Comparison of ENCODE assay signal across 9 cellular contexts in the genomic region with DNA sequence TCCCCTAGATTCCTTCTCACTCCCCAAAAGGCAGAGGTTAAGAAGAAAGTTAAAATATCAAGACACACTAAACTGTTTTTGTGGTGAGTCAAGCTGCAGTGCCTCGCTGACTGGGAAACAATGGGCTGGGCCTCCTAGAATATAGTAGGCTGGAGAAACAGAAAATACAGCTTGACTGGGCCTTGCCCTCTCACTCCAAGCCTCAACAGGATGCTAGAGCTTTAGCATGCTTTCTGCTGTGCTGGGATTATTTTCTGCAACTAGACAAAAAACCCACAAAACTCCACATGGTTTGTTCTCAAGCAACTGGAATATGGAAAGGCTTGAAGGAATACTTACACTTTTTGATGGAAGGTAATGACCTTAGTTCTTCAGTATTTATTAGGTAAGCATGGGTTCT. TPM values are rescaled to one million over a fixed set of nuclear protein-coding genes. Genes with fewer than 3 reads are reported as not detected.
DNase-seq lines count a peak whose midpoint lies in the region; ATAC-seq lines count a peak whose summit lies in the region.
"Had no signal": no experiment of that assay in that cellular context is flagged by ENCODE, and none has a peak within 500 bp of the region (broad histone marks: within the 10 kb centered on the region; RNA-seq: fewer than 3 reads in every experiment).

No MANE protein-coding gene starts in this region.

- DNase-seq in A172 (ENCODE audit: low spot score) (peak; percentile 32), NCI-H226 (peak; percentile 55), naive B cell (no peak), NCI-H1417 (lab: John Stamatoyannopoulos, UW) (no peak), DMS79 (lab: John Stamatoyannopoulos, UW) (no peak), NCI-H2171 treated with DMSO at 0.1 percent for 48 hours (lab: John Stamatoyannopoulos, UW) (no peak)
- no peak for DNase-seq in effector memory CD8-positive, alpha-beta T cell
- DNase-seq in stimulated activated CD4-positive, alpha-beta T cell treated with anti-CD3 and anti-CD28 coated beads, Interleukin-4, amount 100 ng/mL, for 24 hours = no peak
- DNase-seq: NCI-H1105 treated with DMSO at 0.1 percent for 48 hours had no signal

- peak overlapping the region; percentile 16 to 80 for H3K27ac Mint-ChIP-seq in effector memory CD8-positive, alpha-beta T cell
- peak overlapping the region in 4 of 6 donors; percentile 53 to 81 (median 66) for H3K27ac Mint-ChIP-seq in naive B cell

- peaks cover 29% of the 10 kb centered on the region for H3K36me3 Mint-ChIP-seq in effector memory CD8-positive, alpha-beta T cell (ENCODE audit: insufficient read depth)
- H3K36me3 Mint-ChIP-seq in naive B cell = no peaks in the 10 kb centered on the region

- no peaks in the 10 kb centered on the region for H3K27me3 Mint-ChIP-seq in effector memory CD8-positive, alpha-beta T cell
- H3K27me3 Mint-ChIP-seq in naive B cell = no peaks in the 10 kb centered on the region

- peak; percentile 28 for ATAC-seq in effector memory CD8-positive, alpha-beta T cell (replicated peaks)
- ATAC-seq in naive B cell (ENCODE audit: low read depth in 2 of 2) = no peak

- peak overlapping the region; percentile 25 to 30 for H3K4me3 Mint-ChIP-seq in effector memory CD8-positive, alpha-beta T cell
- H3K4me3 Mint-ChIP-seq in naive B cell = peak overlapping the region in 3 of 8 donors; percentile 32 to 65 (median 52)

- peaks cover 52 to 72% of the 10 kb centered on the region in 2 donors for H3K4me1 Mint-ChIP-seq in effector memory CD8-positive, alpha-beta T cell (ENCODE audit: low read depth in 2 of 2)
- peaks cover 56 to 74% (median 69%) of the 10 kb centered on the region in 3 donors for H3K4me1 Mint-ChIP-seq in naive B cell

- H3K9me3 Mint-ChIP-seq in effector memory CD8-positive, alpha-beta T cell = no peaks in the 10 kb centered on the region
- no peaks in the 10 kb centered on the region for H3K9me3 Mint-ChIP-seq in naive B cell

RNA-seq across cellular contexts. Expression of a gene that starts 27.9 kb away (rescaled TPM):
- 10.9 and 11.4 TPM in 2 replicates for total RNA-seq in A172 (2014; rRNA removed; shearing (Covaris generic))
- 10 to 100 TPM in 5 of 6 donors, 1 to 10 TPM in 1; 9.9 to 25.6 (median 13.6) TPM for polyA plus RNA-seq in naive B cell (ENCODE audit: low read depth in 6 of 6)

Comparison
In these comparisons a context has a peak if more than half of its experiments do, and no peak if none do; other contexts are left out.
1. DNase-seq: peak in A172 (single experiment) and NCI-H226 (single experiment); none in effector memory CD8-positive, alpha-beta T cell (0 of 3), naive B cell (single experiment), NCI-H1417 (0 of 3), stimulated activated CD4-positive, alpha-beta T cell treated with anti-CD3 and anti-CD28 coated beads, Interleukin-4, amount 100 ng/mL, for 24 hours (single experiment), DMS79 (single experiment) and NCI-H2171 treated with DMSO at 0.1 percent for 48 hours (single experiment).